ENCODE assay signal across 23 cellular contexts in genomic region chr4:3822230-3822947, GRCh38. TPM values are rescaled to one million over a fixed set of nuclear protein-coding genes. Genes with fewer than 3 reads are reported as not detected.
DNase-seq lines count a peak whose midpoint lies in the region; ATAC-seq and TF ChIP-seq lines count a peak whose summit lies in the region.
"Had no signal": no experiment of that assay in that cellular context is flagged by ENCODE, and none has a peak within 500 bp of the region (broad histone marks: within the 10 kb centered on the region; RNA-seq: fewer than 3 reads in every experiment).

No MANE protein-coding gene starts in this region.

- H3K36me3 ChIP-seq in hepatocyte (replicated peaks; ENCODE audit: insufficient read depth, low read depth) = no peaks in the 10 kb centered on the region
- H3K36me3 ChIP-seq: suprapubic skin had no signal

- H3K9me2 ChIP-seq in hepatocyte (replicated peaks; ENCODE audit: insufficient read depth) = no peaks in the 10 kb centered on the region

- no peak overlapping the region for H2AFZ ChIP-seq in hepatocyte
- H2AFZ ChIP-seq: parathyroid adenoma had no signal

- no peaks in the 10 kb centered on the region for H3K27me3 ChIP-seq in hepatocyte

- ATAC-seq in HG03280 (IDR thresholded peaks at IDR 0.05; ENCODE audit: unreplicated experiment) = no peak
- ATAC-seq: GM12878 had no signal

- no peaks in the 10 kb centered on the region for H3K79me2 ChIP-seq in hepatocyte
- H3K79me2 ChIP-seq: parathyroid adenoma had no signal

- no peaks in the 10 kb centered on the region for H3K9me3 ChIP-seq in hepatocyte (ENCODE audit: low read depth)
- H3K9me3 ChIP-seq: Caco-2, suprapubic skin had no signal

- TF ChIP-seq CTCF in hepatocyte (IDR thresholded peaks at IDR 0.05; ENCODE audit: poor library complexity) = no peak

- H3K27ac ChIP-seq in hepatocyte = no peak overlapping the region
- H3K27ac ChIP-seq: epithelial cell of prostate, parathyroid adenoma, suprapubic skin had no signal

- DNase-seq in A172 (ENCODE audit: low spot score) (peak; percentile 24), Daoy (ENCODE audit: low read depth) (peak; percentile 32), SW480 (ENCODE audit: low spot score) (peak; percentile 70), hepatocyte (ENCODE audit: low spot score) (peak; percentile 25), HuH-7.5 (ENCODE audit: low spot score) (no peak), AG08396 (ENCODE audit: low spot score) (no peak), HUDEP-2 (lab: John Stamatoyannopoulos, UW; ENCODE audit: unreplicated experiment in 76 of 76) (no peak)
- DNase-seq: activated CD4-positive, alpha-beta T cell treated with anti-CD3 and anti-CD28 coated beads, Interleukin-2, amount 50 U/mL, for 48 hours; activated naive CD4-positive, alpha-beta T cell treated with anti-CD3 and anti-CD28 coated beads, Interleukin-2, amount 50 U/mL, for 16 hours; activated T-cell treated with anti-CD3 and anti-CD28 coated beads, Interleukin-2, amount 50 U/mL, for 1 hour; AML-193; dermis blood vessel endothelial cell; GF-D8; naive B cell; NCI-H1436 treated with DMSO at 0.1 percent for 48 hours; NCI-H2171; NK-92 treated with Interleukin-12 subunit alpha and Interleukin-12 subunit beta, amount 100 ng/mL, for 24 hours had no signal

- peaks cover 10% of the 10 kb centered on the region for H3K4me1 ChIP-seq in hepatocyte (ENCODE audit: insufficient read depth)
- H3K4me1 ChIP-seq: parathyroid adenoma had no signal

- H3K4me3 ChIP-seq in hepatocyte = no peak overlapping the region
- H3K4me3 ChIP-seq: GM12878, suprapubic skin had no signal

- H3K4me2 ChIP-seq in hepatocyte = no peak overlapping the region

- H4K20me1 ChIP-seq in hepatocyte (ENCODE audit: insufficient read depth, poor library complexity, severe bottlenecking) = no peaks in the 10 kb centered on the region

- 76% methylated on average over 20 of the region's 22 CpGs for WGBS in hepatocyte (ENCODE audit: low lambda C conversion rate, missing lambda C conversion rate)

RNA-seq across cellular contexts. Expression of gene ADRA2C, which starts 56.2 kb away (rescaled TPM):
- 5.9 TPM in 2 replicates for total RNA-seq in A172 (2014; rRNA removed; shearing (Covaris generic))
- 0.45 and 1.1 TPM in 2 replicates for total RNA-seq in Daoy (2014; rRNA removed; shearing (Covaris generic))
- 4.9 and 6.3 TPM in 2 replicates for total RNA-seq in hepatocyte
- polyA plus RNA-seq in hepatocyte = 7.7 and 11.0 TPM in 2 replicates
- polyA plus RNA-seq: GM12878 had no signal

Comparison
In these comparisons a context has a peak if more than half of its experiments do, and no peak if none do; other contexts are left out.
1. DNase-seq: peak in A172 (single experiment), Daoy (single experiment), SW480 (single experiment) and hepatocyte (single experiment); none in HuH-7.5 (single experiment), AG08396 (single experiment) and HUDEP-2 (0 of 76).